Comparison of ENCODE assay signal across 16 cellular contexts in the genomic region with DNA sequence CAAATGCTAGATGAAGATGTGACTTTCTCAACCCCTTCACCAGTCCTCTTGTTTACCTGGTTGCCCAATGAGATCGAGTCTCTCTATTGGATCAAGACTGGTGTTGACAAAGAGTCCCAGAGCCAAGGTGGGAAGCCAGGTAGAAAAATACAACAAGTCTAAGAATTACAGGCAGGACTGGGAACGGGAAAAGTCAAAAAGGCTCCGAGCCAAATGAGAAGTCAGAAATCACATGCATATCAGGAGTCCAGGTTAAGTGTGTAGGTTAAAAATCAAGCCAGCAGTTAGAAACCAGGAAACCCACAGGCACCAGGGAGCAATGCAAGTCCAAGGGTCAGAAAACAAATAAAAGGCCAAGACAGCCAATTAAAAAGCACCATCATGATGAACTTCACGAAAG. TPM values are rescaled to one million over a fixed set of nuclear protein-coding genes. Genes with fewer than 3 reads are reported as not detected.
A peak's percentile ranks its signal among the peaks of the same experiment; 100 is the strongest.
DNase-seq lines count a peak whose midpoint lies in the region; ATAC-seq and TF ChIP-seq lines count a peak whose summit lies in the region.
"Had no signal": no experiment of that assay in that cellular context is flagged by ENCODE, and none has a peak within 500 bp of the region (broad histone marks: within the 10 kb centered on the region; RNA-seq: fewer than 3 reads in every experiment).

No MANE protein-coding gene starts in this region.

- TF ChIP-seq CTCF in Peyer's patch (IDR thresholded peaks at IDR 0.05) (no peak), epithelial cell of proximal tubule (conservative IDR thresholded peaks at IDR 0.05; ENCODE audit: low read depth, low read length) (no peak), mucosa of descending colon (IDR thresholded peaks at IDR 0.05) (no peak), transverse colon (IDR thresholded peaks at IDR 0.05) (no peak), CD14-positive monocyte (IDR thresholded peaks at IDR 0.05) (no peak), GM10266 (IDR thresholded peaks at IDR 0.05; ENCODE audit: control insufficient read depth, insufficient read depth, low read depth, missing control alignments) (no peak)

- no peaks in the 10 kb centered on the region for H3K9me3 ChIP-seq in Peyer's patch
- H3K9me3 ChIP-seq in mucosa of descending colon: no peaks in the 10 kb centered on the region
- H3K9me3 ChIP-seq in transverse colon: no peaks in the 10 kb centered on the region
- H3K9me3 ChIP-seq: BLaER1, HAP-1 had no signal

- intact Hi-C loops in mucosa of descending colon (cut with DNase I, micrococcal nuclease): no loop called here
- intact Hi-C loops in transverse colon (cut with DNase I; ENCODE audit: low total_unique reads): no loop called here
- intact Hi-C loops in CD14-positive monocyte (cut with micrococcal nuclease): no loop called here

- DNase-seq in Peyer's patch (peak in 1 of 3 donors; percentile 50), epithelial cell of proximal tubule (ENCODE audit: low read depth) (peak; percentile 85), mucosa of descending colon (peak in 1 of 3 donors; percentile 64), transverse colon (peak; percentile 33), CD14-positive monocyte (ENCODE audit: low spot score) (no peak), GM10266 (ENCODE audit: extremely low spot score) (no peak), SW480 (ENCODE audit: low spot score) (no peak)
- DNase-seq: Kasumi-1, NCI-H1417, NCI-H2029 treated with DMSO at 0.1 percent for 48 hours, NCI-H510A, NCI-H82, SIG-M5 had no signal

- ATAC-seq in mucosa of descending colon: peak; percentile 91
- ATAC-seq: Panc1 had no signal

- H3K4me3 Mint-ChIP-seq in CD14-positive monocyte: no peak overlapping the region

- no peak overlapping the region for H3K27ac Mint-ChIP-seq in CD14-positive monocyte

- H3K36me3 Mint-ChIP-seq in CD14-positive monocyte: no peaks in the 10 kb centered on the region

- no peaks in the 10 kb centered on the region for H3K36me3 ChIP-seq in Peyer's patch
- no peaks in the 10 kb centered on the region for H3K36me3 ChIP-seq in mucosa of descending colon (ENCODE audit: low read depth)
- H3K36me3 ChIP-seq in transverse colon: no peaks in the 10 kb centered on the region
- H3K36me3 ChIP-seq: BLaER1, HAP-1 had no signal

- no peak for TF ChIP-seq EP300 in transverse colon (IDR thresholded peaks at IDR 0.05; ENCODE audit: low read depth)

- H3K4me1 ChIP-seq in Peyer's patch (peaks cover 0 to 3% (median 0%) of the 10 kb centered on the region in 4 donors), mucosa of descending colon (ENCODE audit: low read depth) (no peaks in the 10 kb centered on the region), transverse colon (peaks cover 5 to 21% (median 6%) of the 10 kb centered on the region in 4 donors)
- H3K4me1 ChIP-seq: BLaER1, HAP-1 had no signal

- TF ChIP-seq POLR2A in Peyer's patch (IDR thresholded peaks at IDR 0.05) (no peak), transverse colon (IDR thresholded peaks at IDR 0.05) (no peak)

- H3K27ac ChIP-seq in Peyer's patch: peak overlapping the region in 3 of 4 donors; percentile 19 to 45 (median 33)
- peak overlapping the region; percentile 55 to 70 (median 56) for H3K27ac ChIP-seq in transverse colon
- H3K27ac ChIP-seq: BLaER1 had no signal

- H3K27me3 Mint-ChIP-seq in CD14-positive monocyte (ENCODE audit: low read depth in 3 of 3): peaks cover 0 to 1% (median 0%) of the 10 kb centered on the region in 3 donors

- peaks cover 26% of the 10 kb centered on the region for H3K4me1 Mint-ChIP-seq in CD14-positive monocyte

- H3K9me3 Mint-ChIP-seq in CD14-positive monocyte: peaks cover 0 to 8% (median 1%) of the 10 kb centered on the region in 7 donors

- H3K4me3 ChIP-seq in Peyer's patch (no peak overlapping the region), epithelial cell of proximal tubule (ENCODE audit: low read depth, low read length) (no peak overlapping the region), mucosa of descending colon (no peak overlapping the region), transverse colon (no peak overlapping the region)
- H3K4me3 ChIP-seq: BLaER1, HAP-1 had no signal

- H3K27me3 ChIP-seq in Peyer's patch (no peaks in the 10 kb centered on the region), transverse colon (no peaks in the 10 kb centered on the region)
- H3K27me3 ChIP-seq: BLaER1 had no signal

- in situ Hi-C loops in transverse colon (cut with MboI; ENCODE audit: low pct_ligation_motif_present in 1 of 4, low pct_unique_long_range_greater_than_20kb in 1 of 4, low sequenced_read_pairs in 3 of 4): no loop called here

- WGBS in transverse colon (ENCODE audit: low coverage in 1 of 2), 2 donors: 19 to 45% methylated on average over 4 of the region's 4 CpGs

RNA-seq across cellular contexts. Expression of gene DUSP23, which starts 27.4 kb away (rescaled TPM):
- total RNA-seq in Peyer's patch (100 to 1,000 TPM in 1 of 4 donors, 10 to 100 TPM in 3; 66.8 to 103 (median 74.2) TPM), epithelial cell of proximal tubule (54.5 and 83.5 TPM in 2 replicates), mucosa of descending colon (10 to 100 TPM; 33.6 to 58.5 (median 48.8) TPM), transverse colon (10 to 100 TPM in 3 of 4 donors, 1 to 10 TPM in 1; 9.7 to 96.4 (median 72.3) TPM)
- 100 to 1,000 TPM in 1 of 2 donors, 10 to 100 TPM in 1; 97.8 to 136 TPM for polyA plus RNA-seq in CD14-positive monocyte

RNA-seq across cellular contexts. Expression of gene CRP, which starts 39.0 kb away (rescaled TPM):
- total RNA-seq in Peyer's patch (not detected), epithelial cell of proximal tubule (not detected in 2 replicates), mucosa of descending colon (under 1 TPM in 1 of 3 donors, not detected in 2; 0.20 TPM), transverse colon (not detected)
- not detected for polyA plus RNA-seq in CD14-positive monocyte

RNA-seq across cellular contexts. Expression of gene FCRL6, which starts 48.8 kb away (rescaled TPM):
- 10 to 100 TPM in 1 of 4 donors, 1 to 10 TPM in 1, not detected in 2; 2.4 to 13.2 TPM for total RNA-seq in Peyer's patch
- not detected in 2 replicates for total RNA-seq in epithelial cell of proximal tubule
- total RNA-seq in mucosa of descending colon: under 1 TPM; 0.38 to 0.82 (median 0.41) TPM
- total RNA-seq in transverse colon: 1 to 10 TPM in 1 of 4 donors, under 1 TPM in 1, not detected in 2; 0.55 to 1.4 TPM
- polyA plus RNA-seq in CD14-positive monocyte: under 1 TPM; 0.15 to 0.17 TPM

Comparison
In these comparisons a context has a peak if more than half of its experiments do, and no peak if none do; other contexts are left out.
1. DNase-seq: peak in epithelial cell of proximal tubule (single experiment) and transverse colon (single experiment); none in CD14-positive monocyte (single experiment), GM10266 (single experiment) and SW480 (single experiment).